ENCODE assay signal across 15 cellular contexts in genomic region chr18:64322189-64322588, GRCh38.
DNase-seq lines count a peak whose midpoint lies in the region; ATAC-seq and TF ChIP-seq lines count a peak whose summit lies in the region.
"Had no signal": no experiment of that assay in that cellular context is flagged by ENCODE, and none has a peak within 500 bp of the region (broad histone marks: within the 10 kb centered on the region; RNA-seq: fewer than 3 reads in every experiment).

No MANE protein-coding gene starts in this region.

- no peak overlapping the region for H3K9ac ChIP-seq in MM.1S (ENCODE audit: low read length)
- H3K9ac ChIP-seq: BLaER1 treated with 17β-estradiol and CSF1 and Interleukin-3, amounts not matched to agents 10 nM and 100 nM had no signal

- peaks cover 20% of the 10 kb centered on the region for H3K4me1 Mint-ChIP-seq in WTC11

- no peaks in the 10 kb centered on the region for H3K27me3 Mint-ChIP-seq in WTC11 (ENCODE audit: low read depth)
- H3K27me3 Mint-ChIP-seq: CD4-positive, alpha-beta T cell had no signal

- H3K27ac Mint-ChIP-seq in WTC11, result peak overlapping the region; percentile 77; the same call in 1 of the 2 replicates
- H3K27ac Mint-ChIP-seq: CD4-positive, alpha-beta T cell; CD8-positive, alpha-beta T cell had no signal

- H3K27ac ChIP-seq in MM.1S (ENCODE audit: low read length), result no peak overlapping the region
- H3K27ac ChIP-seq: BLaER1 treated with 17β-estradiol and CSF1 and Interleukin-3, amounts not matched to agents 10 nM and 100 nM; C4-2B had no signal

- H3K36me3 ChIP-seq in MM.1S (replicated peaks; ENCODE audit: insufficient read depth, low read length), result no peaks in the 10 kb centered on the region
- H3K36me3 ChIP-seq: BLaER1 treated with 17β-estradiol and CSF1 and Interleukin-3, amounts not matched to agents 10 nM and 100 nM had no signal

- H3K27me3 ChIP-seq in MM.1S (replicated peaks; ENCODE audit: insufficient read depth, low read length), result no peaks in the 10 kb centered on the region
- H3K27me3 ChIP-seq: BLaER1 treated with 17β-estradiol and CSF1 and Interleukin-3, amounts not matched to agents 10 nM and 100 nM had no signal

- H3K9me2 ChIP-seq in MM.1S (replicated peaks; ENCODE audit: insufficient read depth, low read length), result no peaks in the 10 kb centered on the region

- no peak overlapping the region for H3K4me3 Mint-ChIP-seq in WTC11
- H3K4me3 Mint-ChIP-seq: CD4-positive, alpha-beta T cell; CD8-positive, alpha-beta T cell had no signal

- ATAC-seq in WTC11, result peak; percentile 36; the same call in 1 of the 2 replicates
- ATAC-seq: CD8-positive, alpha-beta T cell had no signal

- no peak overlapping the region for H3K4me2 ChIP-seq in MM.1S (ENCODE audit: low read depth, low read length)
- H3K4me2 ChIP-seq: BLaER1 treated with 17β-estradiol and CSF1 and Interleukin-3, amounts not matched to agents 10 nM and 100 nM had no signal

- H3K9me3 ChIP-seq in MM.1S (replicated peaks; ENCODE audit: insufficient read depth, low read length), result no peaks in the 10 kb centered on the region
- H3K9me3 ChIP-seq: Caco-2 had no signal

- peaks cover 22% of the 10 kb centered on the region for H3K36me3 Mint-ChIP-seq in WTC11
- H3K36me3 Mint-ChIP-seq: CD8-positive, alpha-beta T cell had no signal

- no peaks in the 10 kb centered on the region for H3K79me2 ChIP-seq in MM.1S (ENCODE audit: low read length)

- H3K4me3 ChIP-seq in MM.1S (ENCODE audit: low read length), result no peak overlapping the region
- H3K4me3 ChIP-seq: BLaER1 treated with 17β-estradiol and CSF1 and Interleukin-3, amounts not matched to agents 10 nM and 100 nM had no signal

- POLR2A ChIA-PET in WTC11 (lab: Charles Lee), result no interaction called here

- CTCF ChIA-PET in WTC11 (lab: Charles Lee), result interaction anchor here (0.5 kb wide), 1 partner anchor 87 kb away, joined by 5 read pairs; no protein-coding TSS in a partner anchor

- DNase-seq in MM.1S (no peak), WTC11 (ENCODE audit: low spot score) (no peak), NCI-H748 treated with DMSO at 0.1 percent for 48 hours (lab: John Stamatoyannopoulos, UW) (no peak)
- no peak for DNase-seq in activated T-cell treated with anti-CD3 and anti-CD28 coated beads, Interleukin-2, amount 50 U/mL, for 48 hours
- no peak for DNase-seq in stimulated activated CD4-positive, alpha-beta T cell treated with anti-CD3 and anti-CD28 coated beads, Interleukin-15, amount 100 ng/mL, for 24 hours
- DNase-seq: 8988T; ACHN; Caco-2; Calu3; CD4-positive, alpha-beta T cell; CD8-positive, alpha-beta T cell; DMS79 treated with DMSO at 0.1 percent for 48 hours; GF-D8 had no signal

- peaks cover 16% of the 10 kb centered on the region; the same call in 1 of the 2 replicates for H3K4me1 ChIP-seq in MM.1S (ENCODE audit: low read length)
- H3K4me1 ChIP-seq: Caco-2 had no signal

- no peaks in the 10 kb centered on the region for H4K20me1 ChIP-seq in MM.1S (ENCODE audit: insufficient read depth, low read length)
- H4K20me1 ChIP-seq: BLaER1 treated with 17β-estradiol and CSF1 and Interleukin-3, amounts not matched to agents 10 nM and 100 nM had no signal

- no peaks in the 10 kb centered on the region for H3F3A ChIP-seq in MM.1S (ENCODE audit: insufficient read depth, low read length)

- no peak for TF ChIP-seq CTCF in MM.1S (IDR thresholded peaks at IDR 0.05; ENCODE audit: low read length)
- no peak for TF ChIP-seq CTCF in WTC11 (IDR thresholded peaks at IDR 0.05)

- H2AFZ ChIP-seq in MM.1S (ENCODE audit: low read length), result 0 out of 2 replicates have a peak overlapping the region, but pooled peaks have one; percentile 26

- H3K9me3 Mint-ChIP-seq in WTC11, result peaks cover 43% of the 10 kb centered on the region

TF ChIP-seq in WTC11, 78 proteins besides CTCF, POLR2A, EP300 and RAD21:
- no peak for TF ChIP-seq ATF3 (CRISPR knock-in tag; conservative IDR thresholded peaks at IDR 0.05)
- peak; percentile 76; the same call in 1 of the 2 replicates for TF ChIP-seq ZNF416 (CRISPR knock-in tag; IDR thresholded peaks at IDR 0.05)
- no peak for TF ChIP-seq ZNF317 (CRISPR knock-in tag; IDR thresholded peaks at IDR 0.05; ENCODE audit: borderline replicate concordance, low read depth)
- TF ChIP-seq FOXP4 (CRISPR knock-in tag; IDR thresholded peaks at IDR 0.05), result no peak
